In the genomic region with DNA sequence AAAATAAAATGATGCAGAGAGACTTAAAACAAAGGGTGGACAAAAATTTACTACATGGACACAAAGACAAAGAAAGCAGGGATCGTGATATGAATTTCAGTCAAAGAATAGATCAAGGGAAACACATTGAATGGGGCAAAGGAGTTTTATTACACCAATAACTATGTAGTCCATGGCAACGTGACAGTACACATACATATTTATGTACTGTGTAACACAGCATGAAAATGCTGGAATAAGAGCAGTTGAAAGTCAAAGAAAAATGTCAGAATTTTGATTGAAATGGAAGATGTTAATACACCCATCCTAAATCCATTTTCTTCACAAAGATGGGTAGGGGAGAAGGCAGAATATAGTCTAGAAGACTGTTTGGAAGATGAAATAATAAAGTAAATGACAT, we compare ENCODE assay signal across 18 cellular contexts. TPM values are rescaled to one million over a fixed set of nuclear protein-coding genes. Genes with fewer than 3 reads are reported as not detected.
DNase-seq lines count a peak whose midpoint lies in the region; ATAC-seq, FAIRE-seq and TF ChIP-seq lines count a peak whose summit lies in the region.
"Had no signal": no experiment of that assay in that cellular context is flagged by ENCODE, and none has a peak within 500 bp of the region (broad histone marks: within the 10 kb centered on the region; RNA-seq: fewer than 3 reads in every experiment).

No MANE protein-coding gene starts in this region.

- H3K4me3 ChIP-seq in A549 (no peak overlapping the region), neural cell (ENCODE audit: low read length) (no peak overlapping the region)
- H3K4me3 ChIP-seq: GM23248 had no signal

- H3K27ac ChIP-seq in A549: no peak overlapping the region
- H3K27ac ChIP-seq in neural cell (ENCODE audit: low read length): peak overlapping the region; percentile 59
- H3K27ac ChIP-seq: GM23248 had no signal

- WGBS in A549 (ENCODE audit: missing lambda C conversion rate): 48% methylated on average over 2 of the region's 2 CpGs

- DNase-seq in A549 (ENCODE audit: low read depth in 1 of 2, low spot score in 1 of 2) (no peak), left colon (no peak), type B pancreatic cell (ENCODE audit: extremely low spot score, unreplicated experiment) (no peak), hippocampal formation (lab: John Stamatoyannopoulos, UW) (no peak)
- DNase-seq in activated T-cell treated with anti-CD3 and anti-CD28 coated beads, Interleukin-2, amount 50 U/mL, for 48 hours: no peak
- DNase-seq: 8988T; C1 segment of cervical spinal cord; Caco-2; CD4-positive, alpha-beta memory T cell; DMS153; DND-41; GM23248; H7; HCEC 1CT had no signal

- H3K4me1 Mint-ChIP-seq in type B pancreatic cell (ENCODE audit: unreplicated experiment): peaks cover 26% of the 10 kb centered on the region
- H3K4me1 Mint-ChIP-seq: CD4-positive, alpha-beta memory T cell had no signal

- peak; percentile 84 for FAIRE-seq in A549 (lab: Jason Lieb, UNC)
- FAIRE-seq: G401.6, GM12892 had no signal

- peak overlapping the region; percentile 55 for H3K4me3 Mint-ChIP-seq in type B pancreatic cell
- H3K4me3 Mint-ChIP-seq: CD4-positive, alpha-beta memory T cell had no signal

- H3K9me3 ChIP-seq in A549: peaks cover 6% of the 10 kb centered on the region; the same call in 2 of the 3 replicates
- H3K9me3 ChIP-seq in neural cell (ENCODE audit: low read length): no peaks in the 10 kb centered on the region

- POLR2A ChIA-PET in A549 (lab: Yijun Ruan, JAX): interaction anchor here (0.8 kb wide), 1 partner anchor 10 kb away, joined by 3 read pairs; no protein-coding TSS in a partner anchor

- H3K9me2 ChIP-seq in neural cell (ENCODE audit: insufficient read depth, low read length): no peaks in the 10 kb centered on the region

- H3K9me3 Mint-ChIP-seq in type B pancreatic cell: peaks cover 17% of the 10 kb centered on the region

- CTCF ChIA-PET in A549 (lab: Yijun Ruan, JAX): interaction anchor here (1.0 to 1.3 kb wide), 2 partner anchors 36 to 59 kb away, joined by 3 to 4 read pairs; no protein-coding TSS in a partner anchor

- TF ChIP-seq POLR2A in A549 (IDR thresholded peaks at IDR 0.05; ENCODE audit: low read length): no peak

- no peak for ATAC-seq in A549
- ATAC-seq in left colon: peak; percentile 65
- no peak for ATAC-seq in HG03342 (IDR thresholded peaks at IDR 0.05; ENCODE audit: unreplicated experiment)

- no peaks in the 10 kb centered on the region for H3F3A ChIP-seq in neural cell (ENCODE audit: insufficient read depth, low read length, poor library complexity, severe bottlenecking)

- no peaks in the 10 kb centered on the region for H3K36me3 ChIP-seq in neural cell (ENCODE audit: insufficient read depth, low read length)

- H3K27me3 ChIP-seq in neural cell (ENCODE audit: insufficient read depth, low read depth, low read length): no peaks in the 10 kb centered on the region

- H3K4me2 ChIP-seq in A549: no peak overlapping the region
- no peak overlapping the region for H3K4me2 ChIP-seq in neural cell (ENCODE audit: low read length)

- H4K20me1 ChIP-seq in neural cell (ENCODE audit: insufficient read depth): no peaks in the 10 kb centered on the region

- intact Hi-C loops in left colon (cut with DNase I, micrococcal nuclease): no loop called here

- no peaks in the 10 kb centered on the region for H3K79me2 ChIP-seq in neural cell (replicated peaks; ENCODE audit: insufficient read depth, low read length)

- TF ChIP-seq CTCF in A549 (IDR thresholded peaks at IDR 0.05) (no peak), neural cell (IDR thresholded peaks at IDR 0.05; ENCODE audit: poor library complexity, severe bottlenecking) (no peak), type B pancreatic cell (conservative IDR thresholded peaks at IDR 0.05) (no peak)

- no peak overlapping the region for H2AFZ ChIP-seq in neural cell (ENCODE audit: low read depth, low read length)
- H2AFZ ChIP-seq: GM23248 had no signal

- peaks cover 6% of the 10 kb centered on the region for H3K36me3 Mint-ChIP-seq in type B pancreatic cell
- H3K36me3 Mint-ChIP-seq: CD4-positive, alpha-beta memory T cell had no signal

- H3K4me1 ChIP-seq in A549: no peaks in the 10 kb centered on the region

- no peak overlapping the region for H3K9ac ChIP-seq in neural cell (ENCODE audit: low read length)
- H3K9ac ChIP-seq: GM23248 had no signal

- no peaks in the 10 kb centered on the region for H3K27me3 Mint-ChIP-seq in type B pancreatic cell

- TF ChIP-seq RAD21 in A549 (conservative IDR thresholded peaks at IDR 0.05 in 1 of 2, IDR thresholded peaks at IDR 0.05 in 1 of 2) (no peak), neural cell (conservative IDR thresholded peaks at IDR 0.05) (no peak)

- H3K27ac Mint-ChIP-seq in type B pancreatic cell: peak overlapping the region; percentile 20
- H3K27ac Mint-ChIP-seq: CD4-positive, alpha-beta memory T cell had no signal

- no peak for TF ChIP-seq EP300 in A549 (IDR thresholded peaks at IDR 0.05)
- TF ChIP-seq EP300 in neural cell (conservative IDR thresholded peaks at IDR 0.05; ENCODE audit: poor library complexity, severe bottlenecking): peak; percentile 74

TF ChIP-seq in A549, 52 proteins besides CTCF, POLR2A, EP300 and RAD21 (continues in another document):
- no peak for TF ChIP-seq ESRRA (IDR thresholded peaks at IDR 0.05; ENCODE audit: borderline replicate concordance, low read length)
- no peak for TF ChIP-seq NPAS2 (CRISPR knock-in tag; IDR thresholded peaks at IDR 0.05; ENCODE audit: borderline replicate concordance)
- TF ChIP-seq, protein P1, sequence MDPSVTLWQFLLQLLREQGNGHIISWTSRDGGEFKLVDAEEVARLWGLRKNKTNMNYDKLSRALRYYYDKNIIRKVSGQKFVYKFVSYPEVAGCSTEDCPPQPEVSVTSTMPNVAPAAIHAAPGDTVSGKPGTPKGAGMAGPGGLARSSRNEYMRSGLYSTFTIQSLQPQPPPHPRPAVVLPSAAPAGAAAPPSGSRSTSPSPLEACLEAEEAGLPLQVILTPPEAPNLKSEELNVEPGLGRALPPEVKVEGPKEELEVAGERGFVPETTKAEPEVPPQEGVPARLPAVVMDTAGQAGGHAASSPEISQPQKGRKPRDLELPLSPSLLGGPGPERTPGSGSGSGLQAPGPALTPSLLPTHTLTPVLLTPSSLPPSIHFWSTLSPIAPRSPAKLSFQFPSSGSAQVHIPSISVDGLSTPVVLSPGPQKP (IDR thresholded peaks at IDR 0.05; ENCODE audit: low read depth, low read length): no peak
- no peak for TF ChIP-seq CBX2 (IDR thresholded peaks at IDR 0.05; ENCODE audit: borderline replicate concordance, low read depth)
- TF ChIP-seq, protein P2, sequence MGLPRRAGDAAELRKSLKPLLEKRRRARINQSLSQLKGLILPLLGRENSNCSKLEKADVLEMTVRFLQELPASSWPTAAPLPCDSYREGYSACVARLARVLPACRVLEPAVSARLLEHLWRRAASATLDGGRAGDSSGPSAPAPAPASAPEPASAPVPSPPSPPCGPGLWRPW (IDR thresholded peaks at IDR 0.05): no peak
- TF ChIP-seq CHD4 (IDR thresholded peaks at IDR 0.05; ENCODE audit: borderline replicate concordance): no peak

TF ChIP-seq in neural cell, 6 proteins besides CTCF, POLR2A, EP300 and RAD21:
- TF ChIP-seq POLR2AphosphoS5 (IDR thresholded peaks at IDR 0.05) (peak; percentile 45), MXI1 (conservative IDR thresholded peaks at IDR 0.05; ENCODE audit: poor library complexity, severe bottlenecking) (no peak)
- TF ChIP-seq, protein P3, sequence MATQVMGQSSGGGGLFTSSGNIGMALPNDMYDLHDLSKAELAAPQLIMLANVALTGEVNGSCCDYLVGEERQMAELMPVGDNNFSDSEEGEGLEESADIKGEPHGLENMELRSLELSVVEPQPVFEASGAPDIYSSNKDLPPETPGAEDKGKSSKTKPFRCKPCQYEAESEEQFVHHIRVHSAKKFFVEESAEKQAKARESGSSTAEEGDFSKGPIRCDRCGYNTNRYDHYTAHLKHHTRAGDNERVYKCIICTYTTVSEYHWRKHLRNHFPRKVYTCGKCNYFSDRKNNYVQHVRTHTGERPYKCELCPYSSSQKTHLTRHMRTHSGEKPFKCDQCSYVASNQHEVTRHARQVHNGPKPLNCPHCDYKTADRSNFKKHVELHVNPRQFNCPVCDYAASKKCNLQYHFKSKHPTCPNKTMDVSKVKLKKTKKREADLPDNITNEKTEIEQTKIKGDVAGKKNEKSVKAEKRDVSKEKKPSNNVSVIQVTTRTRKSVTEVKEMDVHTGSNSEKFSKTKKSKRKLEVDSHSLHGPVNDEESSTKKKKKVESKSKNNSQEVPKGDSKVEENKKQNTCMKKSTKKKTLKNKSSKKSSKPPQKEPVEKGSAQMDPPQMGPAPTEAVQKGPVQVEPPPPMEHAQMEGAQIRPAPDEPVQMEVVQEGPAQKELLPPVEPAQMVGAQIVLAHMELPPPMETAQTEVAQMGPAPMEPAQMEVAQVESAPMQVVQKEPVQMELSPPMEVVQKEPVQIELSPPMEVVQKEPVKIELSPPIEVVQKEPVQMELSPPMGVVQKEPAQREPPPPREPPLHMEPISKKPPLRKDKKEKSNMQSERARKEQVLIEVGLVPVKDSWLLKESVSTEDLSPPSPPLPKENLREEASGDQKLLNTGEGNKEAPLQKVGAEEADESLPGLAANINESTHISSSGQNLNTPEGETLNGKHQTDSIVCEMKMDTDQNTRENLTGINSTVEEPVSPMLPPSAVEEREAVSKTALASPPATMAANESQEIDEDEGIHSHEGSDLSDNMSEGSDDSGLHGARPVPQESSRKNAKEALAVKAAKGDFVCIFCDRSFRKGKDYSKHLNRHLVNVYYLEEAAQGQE (IDR thresholded peaks at IDR 0.05; ENCODE audit: borderline replicate concordance): peak; percentile 37

RNA-seq across cellular contexts. Expression of gene RIN2, which starts 9.4 kb away (rescaled TPM):
- 34.7 and 36.3 TPM in 2 replicates for polyA plus RNA-seq in A549 (2011; rRNA removed)
- polyA plus RNA-seq in A549 (2012; cell fraction: cytosol; rRNA removed): 14.1 and 15.0 TPM in 2 replicates
- 13.0 and 15.5 TPM in 2 replicates for polyA plus RNA-seq in A549 (2012; cell fraction: nucleus; rRNA removed)
- polyA plus RNA-seq in A549 (2017; fragmentation: RNase III; extraction: RNeasy Plus Mini Kit Qiagen cat#74134 plus additional on column Dnase treatment): 22.4 to 23.3 TPM (median 22.7 TPM) in 3 replicates
- 102 and 124 TPM in 2 replicates for polyA minus RNA-seq in A549 (2011; rRNA and poly(A)+ RNA removed)
- 10 to 100 TPM; 72.3 to 97.8 TPM for total RNA-seq in left colon
- polyA plus RNA-seq in neural cell: 4.7 and 24.4 TPM in 2 replicates
- polyA minus RNA-seq in neural cell: 14.4 and 28.1 TPM in 2 replicates
- total RNA-seq in type B pancreatic cell (ENCODE audit: low replicate concordance): 44.8 and 46.8 TPM in 2 replicates
- polyA plus RNA-seq: CD4-positive, alpha-beta memory T cell had no signal
